8 cellular contexts compared by ENCODE assay signal in the genomic region with DNA sequence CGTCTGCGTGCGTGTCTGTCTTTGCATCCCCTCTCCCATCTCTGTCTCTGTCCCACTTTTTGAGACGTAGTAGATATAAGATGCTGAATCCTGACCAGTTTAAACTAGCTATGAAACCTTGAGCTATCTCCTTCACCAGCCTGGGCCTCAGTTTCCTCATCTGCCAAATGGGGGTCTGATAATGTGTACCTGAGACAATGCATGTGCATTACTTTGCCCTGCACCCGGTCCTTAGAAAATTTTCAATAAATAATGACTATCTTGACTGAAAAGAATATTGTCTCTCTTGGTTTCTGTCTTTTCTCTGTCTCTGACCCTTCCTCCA. TPM values are rescaled to one million over a fixed set of nuclear protein-coding genes. Genes with fewer than 3 reads are reported as not detected.
DNase-seq lines count a peak whose midpoint lies in the region; ATAC-seq and TF ChIP-seq lines count a peak whose summit lies in the region.

No MANE protein-coding gene starts in this region.

- no peaks in the 10 kb centered on the region for H3K36me3 Mint-ChIP-seq in T-cell

- peaks cover 7 to 20% (median 15%) of the 10 kb centered on the region in 3 donors for H3K4me1 Mint-ChIP-seq in T-cell

- ATAC-seq in T-cell (replicated peaks in 1 of 4) = no peak
- ATAC-seq in HG03196 (IDR thresholded peaks at IDR 0.05; ENCODE audit: unreplicated experiment) = no peak

- DNase-seq in T-cell = no peak
- DNase-seq in fibroblast of mammary gland (ENCODE audit: low read depth) = no peak
- no peak for DNase-seq in retinal pigment epithelial cell (ENCODE audit: low read depth)
- no peak for DNase-seq in DMS153 treated with DMSO at 0.1 percent for 48 hours (lab: John Stamatoyannopoulos, UW; ENCODE audit: unreplicated experiment)
- DNase-seq in DMS53 (lab: John Stamatoyannopoulos, UW) = no peak
- DNase-seq in NCI-H1436 treated with DMSO at 0.1 percent for 48 hours (lab: John Stamatoyannopoulos, UW) = no peak

- H3K4me3 Mint-ChIP-seq in T-cell = peak overlapping the region; percentile 82 to 89 (median 84)

- H3K27me3 Mint-ChIP-seq in T-cell = peaks cover 0 to 5% of the 10 kb centered on the region in 2 donors

- H3K27ac Mint-ChIP-seq in T-cell = peak overlapping the region; percentile 81 to 91

- no peak for TF ChIP-seq CTCF in fibroblast of mammary gland (conservative IDR thresholded peaks at IDR 0.05; ENCODE audit: control insufficient read depth, insufficient read depth, low read depth, low read length)
- TF ChIP-seq CTCF in retinal pigment epithelial cell (conservative IDR thresholded peaks at IDR 0.05; ENCODE audit: low read depth, low read length) = no peak

- no peaks in the 10 kb centered on the region for H3K9me3 Mint-ChIP-seq in T-cell

- CTCF ChIA-PET in T-cell (lab: Charles Lee) = interaction anchor here in 1 of 2 donors (0.7 kb wide), 1 partner anchor 24 kb away, joined by 3 read pairs; no protein-coding TSS in a partner anchor

- H3K4me3 ChIP-seq in GM08714 (ENCODE audit: low read length) = peak overlapping the region; percentile 75
- peak overlapping the region; percentile 60 for H3K4me3 ChIP-seq in fibroblast of mammary gland (ENCODE audit: control insufficient read depth, low read depth, low read length)
- H3K4me3 ChIP-seq in retinal pigment epithelial cell (ENCODE audit: low read length) = peak overlapping the region; percentile 72

- POLR2A ChIA-PET in T-cell (lab: Charles Lee) = no interaction called here

RNA-seq across cellular contexts. Expression of gene KANTR, which starts 0.6 kb away (rescaled TPM):
- 10 to 100 TPM; 14.9 to 21.2 (median 17.0) TPM for total RNA-seq in T-cell

RNA-seq across cellular contexts. Expression of gene TSPYL2, which starts 12.4 kb away (rescaled TPM):
- 100 to 1,000 TPM; 126 to 253 (median 141) TPM for total RNA-seq in T-cell

RNA-seq across cellular contexts. Expression of gene GPR173, which starts 46.0 kb away (rescaled TPM):
- under 1 TPM in 4 of 5 donors, not detected in 1; 0.12 to 0.50 (median 0.17) TPM for total RNA-seq in T-cell
